Comparison of ENCODE assay signal across 21 cellular contexts in genomic region chr2:72723769-72724370, GRCh38.
"Had no signal": no experiment of that assay in that cellular context is flagged by ENCODE, and none has a peak within 500 bp of the region (broad histone marks: within the 10 kb centered on the region; RNA-seq: fewer than 3 reads in every experiment).

No MANE protein-coding gene starts in this region.

- H3K9me3 ChIP-seq: gastrocnemius medialis, left ventricle myocardium inferior, ovary, sigmoid colon, tibial artery, uterus had no signal

- H3K27me3 Mint-ChIP-seq: naive thymus-derived CD4-positive, alpha-beta T cell had no signal

- H3K27me3 ChIP-seq: gastrocnemius medialis, ovary, sigmoid colon, tibial artery, uterus had no signal

- H3K4me3 Mint-ChIP-seq: activated T-cell treated with anti-CD3 and anti-CD28 coated beads, Interleukin-2, amount 50 U/mL, for 72 hours; naive thymus-derived CD4-positive, alpha-beta T cell; T-helper 1 cell treated with Interleukin-12 subunit alpha and Interleukin-12 subunit beta and Interleukin-4 antibody, amounts not matched to agents 30 μg/mL and 1 μg/mL, for 36 hours had no signal

- H3K4me1 Mint-ChIP-seq: naive thymus-derived CD4-positive, alpha-beta T cell had no signal

- H3K9me3 Mint-ChIP-seq: activated T-cell treated with anti-CD3 and anti-CD28 coated beads, Interleukin-2, amount 50 U/mL, for 72 hours; naive thymus-derived CD4-positive, alpha-beta T cell; T-helper 1 cell treated with Interleukin-12 subunit alpha and Interleukin-12 subunit beta and Interleukin-4 antibody, amounts not matched to agents 30 μg/mL and 1 μg/mL, for 36 hours had no signal

- DNase-seq: activated CD4-positive, alpha-beta T cell treated with anti-CD3 and anti-CD28 coated beads for 1 hour; activated effector memory CD4-positive, alpha-beta T cell treated with anti-CD3 and anti-CD28 coated beads, Interleukin-2, amount 50 U/mL, for 16 hours; activated naive CD4-positive, alpha-beta T cell treated with anti-CD3 and anti-CD28 coated beads, Interleukin-2, amount 50 U/mL, for 16 hours; activated T-cell treated with anti-CD3 and anti-CD28 coated beads, Interleukin-2, amount 50 U/mL, for 72 hours; aorta; cerebellar nuclear complex; cortex of kidney; gastrocnemius medialis; head of caudate nucleus; left ventricle myocardium inferior; naive thymus-derived CD4-positive, alpha-beta T cell; ovary; sigmoid colon; stimulated activated CD4-positive, alpha-beta T cell treated with anti-CD3 and anti-CD28 coated beads, Interleukin-12 subunit alpha, Interleukin-12 subunit beta, amount 100 ng/mL, for 4 hours; stimulated activated CD4-positive, alpha-beta T cell treated with anti-CD3 and anti-CD28 coated beads, Interleukin-2, amount 100 ng/mL, for 24 hours; stimulated activated naive CD8-positive, alpha-beta T cell treated with anti-CD3 and anti-CD28 coated beads, Interleukin-15, Interleukin-2, amounts not matched to agents 100 U/mL and 50 U/mL, for 24 hours; substantia nigra; tibial artery; uterus had no signal

- H3K27ac Mint-ChIP-seq: activated T-cell treated with anti-CD3 and anti-CD28 coated beads, Interleukin-2, amount 50 U/mL, for 72 hours; T-helper 1 cell treated with Interleukin-12 subunit alpha and Interleukin-12 subunit beta and Interleukin-4 antibody, amounts not matched to agents 30 μg/mL and 1 μg/mL, for 36 hours had no signal

- H3K36me3 ChIP-seq: gastrocnemius medialis, left ventricle myocardium inferior, ovary, sigmoid colon, tibial artery, uterus had no signal

- H3K4me3 ChIP-seq: gastrocnemius medialis, left ventricle myocardium inferior, ovary, sigmoid colon, tibial artery, uterus had no signal

- ATAC-seq: activated T-cell treated with anti-CD3 and anti-CD28 coated beads, Interleukin-2, amount 50 U/mL, for 72 hours; esophagus mucosa; gastrocnemius medialis; naive thymus-derived CD4-positive, alpha-beta T cell; stimulated activated naive CD8-positive, alpha-beta T cell treated with anti-CD3 and anti-CD28 coated beads, Interleukin-15, Interleukin-2, amounts not matched to agents 100 U/mL and 50 U/mL, for 24 hours had no signal

- H3K4me1 ChIP-seq: uterus had no signal

- H3K27ac ChIP-seq: gastrocnemius medialis, left ventricle myocardium inferior, sigmoid colon, tibial artery, uterus had no signal
